In genomic region chr4:153112071-153112460, GRCh38 we compare ENCODE assay signal across 16 cellular contexts.
DNase-seq lines count a peak whose midpoint lies in the region; ATAC-seq and TF ChIP-seq lines count a peak whose summit lies in the region.
"Had no signal": no experiment of that assay in that cellular context is flagged by ENCODE, and none has a peak within 500 bp of the region (broad histone marks: within the 10 kb centered on the region; RNA-seq: fewer than 3 reads in every experiment).

No MANE protein-coding gene starts in this region.

- no peaks in the 10 kb centered on the region for H3K9me3 Mint-ChIP-seq in natural killer cell

- ATAC-seq in left colon (no peak), natural killer cell (no peak)
- ATAC-seq: mucosa of descending colon had no signal

- DNase-seq in NCI-H2107 treated with DMSO at 0.1 percent for 48 hours (lab: John Stamatoyannopoulos, UW; ENCODE audit: unreplicated experiment) (peak; percentile 2), NCI-H2107 (lab: John Stamatoyannopoulos, UW) (no peak), SW480 (ENCODE audit: low spot score) (peak; percentile 49), left colon (no peak), NCI-H1417 treated with DMSO at 0.1 percent for 48 hours (lab: John Stamatoyannopoulos, UW) (no peak), natural killer cell (no peak)
- peak; percentile 4 for DNase-seq in effector CD8-positive, alpha-beta T cell (lab: John Stamatoyannopoulos, UW)
- peak; percentile 48 for DNase-seq in stimulated activated CD8-positive, alpha-beta memory T cell treated with anti-CD3 and anti-CD28 coated beads, Interleukin-4, amount 100 ng/mL, for 48 hours
- DNase-seq: 8988T, DMS 273 treated with DMSO at 0.1 percent for 48 hours, KG1, mucosa of descending colon, NCI-H2171 treated with DMSO at 0.1 percent for 48 hours, PC-9, retina, testis had no signal

- H3K4me3 Mint-ChIP-seq in natural killer cell, result no peak overlapping the region

- no peak overlapping the region for H3K27ac Mint-ChIP-seq in natural killer cell

- TF ChIP-seq CTCF in natural killer cell (IDR thresholded peaks at IDR 0.05), result no peak

- H3K4me1 Mint-ChIP-seq in natural killer cell, result no peaks in the 10 kb centered on the region

- intact Hi-C loops in left colon (cut with DNase I, micrococcal nuclease) (no loop called here), natural killer cell (cut with micrococcal nuclease) (no loop called here)

- no peaks in the 10 kb centered on the region for H3K36me3 Mint-ChIP-seq in natural killer cell

- H3K27me3 Mint-ChIP-seq in natural killer cell (ENCODE audit: low read depth in 2 of 2), result no peaks in the 10 kb centered on the region

Comparison
In these comparisons a context has a peak if more than half of its experiments do, and no peak if none do; other contexts are left out.
1. DNase-seq: peak in NCI-H2107 treated with DMSO at 0.1 percent for 48 hours (single experiment), SW480 (single experiment), effector CD8-positive, alpha-beta T cell (single experiment) and stimulated activated CD8-positive, alpha-beta memory T cell treated with anti-CD3 and anti-CD28 coated beads, Interleukin-4, amount 100 ng/mL, for 48 hours (single experiment); none in NCI-H2107 (single experiment), left colon (0 of 2), NCI-H1417 treated with DMSO at 0.1 percent for 48 hours (single experiment) and natural killer cell (single experiment).